In genomic region chr2:37230581-37230980, GRCh38 we compare ENCODE assay signal across 8 cellular contexts. TPM values are rescaled to one million over a fixed set of nuclear protein-coding genes. Genes with fewer than 3 reads are reported as not detected.
A peak's percentile ranks its signal among the peaks of the same experiment; 100 is the strongest.
DNase-seq lines count a peak whose midpoint lies in the region; ATAC-seq and TF ChIP-seq lines count a peak whose summit lies in the region.

No MANE protein-coding gene starts in this region.

- H3K4me3 ChIP-seq in HEK293 (ENCODE audit: low read depth, low read length), result peak overlapping the region; percentile 76

- no peak overlapping the region for H3K27ac Mint-ChIP-seq in MCF 10A (ENCODE audit: low read depth, unreplicated experiment)

- ATAC-seq in GM21717 (IDR thresholded peaks at IDR 0.05; ENCODE audit: unreplicated experiment), result no peak
- no peak for ATAC-seq in HG02885 (IDR thresholded peaks at IDR 0.05; ENCODE audit: poor library complexity, unreplicated experiment)

- H3K36me3 ChIP-seq in HEK293 (ENCODE audit: control insufficient read depth in 2 of 2, insufficient read depth in 1 of 2, low read length in 2 of 2), result peaks cover 29 to 36% of the 10 kb centered on the region in 2 experiments

- POLR2A ChIA-PET in HEK293 (lab: Yijun Ruan, JAX) (no interaction called here), MCF 10A (lab: Yijun Ruan, JAX) (interaction anchor here (0.7 to 5.6 kb wide), 3 partner anchors 17 to 74 kb away, joined by 3 to 24 read pairs (median 10); partner anchors contain the start of gene EIF2AK2)

- TF ChIP-seq CTCF in HEK293 (tag by site-specific recombination; IDR thresholded peaks at IDR 0.05) (no peak), MCF 10A (IDR thresholded peaks at IDR 0.05; ENCODE audit: unreplicated experiment) (no peak)

- peak overlapping the region; percentile 79; the same call in 1 of the 2 replicates for H3K27ac ChIP-seq in HEK293 (ENCODE audit: extremely low read depth, low read depth, low read length)

- H3K27me3 Mint-ChIP-seq in MCF 10A (ENCODE audit: insufficient read depth, unreplicated experiment), result no peaks in the 10 kb centered on the region

- no peaks in the 10 kb centered on the region for H3K9me3 ChIP-seq in HEK293 (ENCODE audit: control insufficient read depth, insufficient read depth, low read depth, low read length)

- H3K4me1 ChIP-seq in HEK293 (ENCODE audit: control insufficient read depth, insufficient read depth, low read length), result peaks cover 5% of the 10 kb centered on the region; the same call in 1 of the 2 replicates

- peaks cover 46% of the 10 kb centered on the region for H3K36me3 Mint-ChIP-seq in MCF 10A (ENCODE audit: insufficient read depth, unreplicated experiment)

- H3K4me1 Mint-ChIP-seq in MCF 10A (ENCODE audit: insufficient read depth, unreplicated experiment), result peaks cover 6% of the 10 kb centered on the region

- DNase-seq in ACHN (peak; percentile 39), MCF 10A (ENCODE audit: unreplicated experiment) (peak; percentile 26), lung microvascular endothelial cell (ENCODE audit: low read depth in 2 of 2) (peak; percentile 23 to 46)
- DNase-seq in activated CD8-positive, alpha-beta memory T cell treated with anti-CD3 and anti-CD28 coated beads for 24 hours, result no peak
- DNase-seq in stimulated activated CD4-positive, alpha-beta T cell treated with anti-CD3 and anti-CD28 coated beads, Interleukin-12 subunit alpha, Interleukin-12 subunit beta, amount 100 ng/mL, for 4 hours, result no peak

- no peaks in the 10 kb centered on the region for H3K9me3 Mint-ChIP-seq in MCF 10A (ENCODE audit: unreplicated experiment)

- in situ Hi-C loops in ACHN (cut with HindIII; ENCODE audit: low pct_ligation_motif_present, low pct_unique_long_range_greater_than_20kb, low sequenced_read_pairs), result no loop called here

- no peak overlapping the region for H3K4me3 Mint-ChIP-seq in MCF 10A (ENCODE audit: unreplicated experiment)

- CTCF ChIA-PET in HEK293 (lab: Yijun Ruan, JAX) (no interaction called here), MCF 10A (lab: Yijun Ruan, JAX) (interaction anchor here (0.7 kb wide), 1 partner anchor 187 kb away, joined by 4 read pairs; no protein-coding TSS in a partner anchor)

- intact Hi-C loops in MCF 10A (cut with micrococcal nuclease), result loop anchor here (2.0 kb wide), 1 partner anchor 62 kb away; no protein-coding TSS in a partner anchor

- no TSS peak for BruUV-seq in MCF 10A (replicated peaks; lab: Mats Ljungman, UMichigan)

TF ChIP-seq in HEK293, 187 proteins besides CTCF, POLR2A, EP300 and RAD21:
- TF ChIP-seq ZNF664 (tag by site-specific recombination; IDR thresholded peaks at IDR 0.05), result peak; percentile 67
- TF ChIP-seq ZNF335 (tag by site-specific recombination; conservative IDR thresholded peaks at IDR 0.05), result 0 out of 2 replicates have a peak, but pooled peaks have one; percentile 15
- TF ChIP-seq ZNF341 (tag by site-specific recombination; IDR thresholded peaks at IDR 0.05; ENCODE audit: low read depth), result peak; percentile 55; the same call in 1 of the 2 replicates
- TF ChIP-seq ZBTB17 (tag by site-specific recombination; IDR thresholded peaks at IDR 0.05), result peak; percentile 83
- TF ChIP-seq AEBP2 (tag by site-specific recombination; IDR thresholded peaks at IDR 0.05; ENCODE audit: borderline replicate concordance), result no peak
- no peak for TF ChIP-seq ZBTB11 (tag by site-specific recombination; conservative IDR thresholded peaks at IDR 0.05; ENCODE audit: low read depth)

RNA-seq across cellular contexts. Expression of gene CEBPZ, which starts 0.8 kb away (rescaled TPM):
- 46.6 and 61.7 TPM in 2 replicates for total RNA-seq in MCF 10A (2022)
- 22.0 and 38.7 TPM in 2 replicates for total RNA-seq in lung microvascular endothelial cell

RNA-seq across cellular contexts. Expression of gene NDUFAF7, which starts 0.9 kb away (rescaled TPM):
- total RNA-seq in MCF 10A (2022) (16.1 and 18.3 TPM in 2 replicates), lung microvascular endothelial cell (5.8 and 6.3 TPM in 2 replicates)

RNA-seq across cellular contexts. Expression of gene CEBPZOS, which starts 34.3 kb away (rescaled TPM):
- total RNA-seq in MCF 10A (2022) (38.5 and 64.5 TPM in 2 replicates), lung microvascular endothelial cell (4.6 and 7.4 TPM in 2 replicates)

RNA-seq across cellular contexts. Expression of gene SULT6B1, which starts 42.1 kb away (rescaled TPM):
- total RNA-seq in MCF 10A (2022), result not detected in 2 replicates
- total RNA-seq in lung microvascular endothelial cell, result not detected in 2 replicates

Comparison
In these comparisons a context has a peak if more than half of its experiments do, and no peak if none do; other contexts are left out.
1. DNase-seq: peak in ACHN (single experiment), MCF 10A (single experiment) and lung microvascular endothelial cell (2 of 2); none in activated CD8-positive, alpha-beta memory T cell treated with anti-CD3 and anti-CD28 coated beads for 24 hours (single experiment) and stimulated activated CD4-positive, alpha-beta T cell treated with anti-CD3 and anti-CD28 coated beads, Interleukin-12 subunit alpha, Interleukin-12 subunit beta, amount 100 ng/mL, for 4 hours (single experiment).